Comparison of ENCODE assay signal across 2 cellular contexts in the genomic region with DNA sequence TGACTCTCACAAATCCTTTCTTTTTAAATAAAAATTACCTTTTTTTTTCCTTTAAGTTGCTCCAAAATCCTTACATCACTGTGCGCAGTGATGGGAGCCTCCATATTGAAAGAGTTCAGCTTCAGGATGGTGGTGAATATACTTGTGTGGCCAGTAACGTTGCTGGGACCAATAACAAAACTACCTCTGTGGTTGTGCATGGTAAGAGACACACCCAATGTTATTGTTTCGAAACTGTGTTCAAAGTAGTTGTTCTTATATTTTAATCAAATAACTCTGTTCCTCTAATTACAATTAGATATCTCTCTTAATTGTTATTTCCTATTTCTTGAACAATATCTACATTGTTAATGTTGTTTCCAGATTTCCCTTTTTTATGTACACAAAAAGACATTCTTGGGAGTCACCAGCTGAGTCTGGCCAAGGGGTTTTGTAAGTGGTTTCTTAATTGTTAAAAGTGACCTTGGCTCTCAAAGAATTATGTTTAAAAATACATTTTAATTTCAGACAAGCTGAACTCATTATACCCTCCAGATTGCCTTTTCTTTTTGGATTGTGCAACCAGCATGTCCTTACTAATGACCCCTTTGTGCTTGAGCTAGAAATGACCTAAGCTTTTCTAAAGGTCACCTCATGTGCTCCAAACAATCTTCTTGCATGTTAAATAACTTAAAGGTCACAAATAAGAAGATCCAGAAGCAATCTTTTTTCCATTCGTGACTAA.
TF ChIP-seq lines count a peak whose summit lies in the region.

No MANE protein-coding gene starts in this region.

TF ChIP-seq in liver, 16 proteins besides CTCF, POLR2A, EP300 and RAD21:
- TF ChIP-seq ZBTB33 (IDR thresholded peaks at IDR 0.05), result no peak
- TF ChIP-seq NR2F2 (IDR thresholded peaks at IDR 0.05), result peak; percentile 95
- TF ChIP-seq FOXA1 (IDR thresholded peaks at IDR 0.05), result no peak
- TF ChIP-seq HNF4G (IDR thresholded peaks at IDR 0.05), result no peak
- no peak for TF ChIP-seq MAX (IDR thresholded peaks at IDR 0.05)
- TF ChIP-seq, protein P1, sequence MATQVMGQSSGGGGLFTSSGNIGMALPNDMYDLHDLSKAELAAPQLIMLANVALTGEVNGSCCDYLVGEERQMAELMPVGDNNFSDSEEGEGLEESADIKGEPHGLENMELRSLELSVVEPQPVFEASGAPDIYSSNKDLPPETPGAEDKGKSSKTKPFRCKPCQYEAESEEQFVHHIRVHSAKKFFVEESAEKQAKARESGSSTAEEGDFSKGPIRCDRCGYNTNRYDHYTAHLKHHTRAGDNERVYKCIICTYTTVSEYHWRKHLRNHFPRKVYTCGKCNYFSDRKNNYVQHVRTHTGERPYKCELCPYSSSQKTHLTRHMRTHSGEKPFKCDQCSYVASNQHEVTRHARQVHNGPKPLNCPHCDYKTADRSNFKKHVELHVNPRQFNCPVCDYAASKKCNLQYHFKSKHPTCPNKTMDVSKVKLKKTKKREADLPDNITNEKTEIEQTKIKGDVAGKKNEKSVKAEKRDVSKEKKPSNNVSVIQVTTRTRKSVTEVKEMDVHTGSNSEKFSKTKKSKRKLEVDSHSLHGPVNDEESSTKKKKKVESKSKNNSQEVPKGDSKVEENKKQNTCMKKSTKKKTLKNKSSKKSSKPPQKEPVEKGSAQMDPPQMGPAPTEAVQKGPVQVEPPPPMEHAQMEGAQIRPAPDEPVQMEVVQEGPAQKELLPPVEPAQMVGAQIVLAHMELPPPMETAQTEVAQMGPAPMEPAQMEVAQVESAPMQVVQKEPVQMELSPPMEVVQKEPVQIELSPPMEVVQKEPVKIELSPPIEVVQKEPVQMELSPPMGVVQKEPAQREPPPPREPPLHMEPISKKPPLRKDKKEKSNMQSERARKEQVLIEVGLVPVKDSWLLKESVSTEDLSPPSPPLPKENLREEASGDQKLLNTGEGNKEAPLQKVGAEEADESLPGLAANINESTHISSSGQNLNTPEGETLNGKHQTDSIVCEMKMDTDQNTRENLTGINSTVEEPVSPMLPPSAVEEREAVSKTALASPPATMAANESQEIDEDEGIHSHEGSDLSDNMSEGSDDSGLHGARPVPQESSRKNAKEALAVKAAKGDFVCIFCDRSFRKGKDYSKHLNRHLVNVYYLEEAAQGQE (IDR thresholded peaks at IDR 0.05), result no peak
- TF ChIP-seq TAF1 (conservative IDR thresholded peaks at IDR 0.05), result no peak
- no peak for TF ChIP-seq YY1 (IDR thresholded peaks at IDR 0.05)
- no peak for TF ChIP-seq GABPA (IDR thresholded peaks at IDR 0.05 in 1 of 2, conservative IDR thresholded peaks at IDR 0.05 in 1 of 2)
- peak in 1 of 2 donors; percentile 16 for TF ChIP-seq JUND (IDR thresholded peaks at IDR 0.05)
- TF ChIP-seq SP1 (IDR thresholded peaks at IDR 0.05), result no peak
- TF ChIP-seq RXRA (IDR thresholded peaks at IDR 0.05), result peak; percentile 43 to 59

TF ChIP-seq in HepG2, 621 proteins besides CTCF, POLR2A, EP300 and RAD21:
- TF ChIP-seq ZBTB14 (CRISPR knock-in tag; IDR thresholded peaks at IDR 0.05) (no peak), ZC3H4 (CRISPR knock-in tag; IDR thresholded peaks at IDR 0.05; ENCODE audit: borderline replicate concordance) (no peak), CCDC6 (CRISPR knock-in tag; IDR thresholded peaks at IDR 0.05) (no peak), ADNP (CRISPR knock-in tag; IDR thresholded peaks at IDR 0.05) (no peak), ZNF350 (CRISPR knock-in tag; IDR thresholded peaks at IDR 0.05; ENCODE audit: borderline replicate concordance, low read depth) (no peak), MZF1 (CRISPR knock-in tag; IDR thresholded peaks at IDR 0.05; ENCODE audit: borderline replicate concordance) (no peak), SP1 (IDR thresholded peaks at IDR 0.05) (no peak), SP1 (CRISPR knock-in tag; IDR thresholded peaks at IDR 0.05) (no peak), ZNF124 (CRISPR knock-in tag; IDR thresholded peaks at IDR 0.05) (no peak), SP140L (CRISPR knock-in tag; IDR thresholded peaks at IDR 0.05; ENCODE audit: borderline replicate concordance) (no peak), ZNF256 (CRISPR knock-in tag; conservative IDR thresholded peaks at IDR 0.05) (no peak), ZKSCAN5 (CRISPR knock-in tag; IDR thresholded peaks at IDR 0.05) (no peak), GPN1 (CRISPR knock-in tag; IDR thresholded peaks at IDR 0.05; ENCODE audit: borderline replicate concordance) (no peak), MIER3 (CRISPR knock-in tag; IDR thresholded peaks at IDR 0.05; ENCODE audit: borderline replicate concordance) (no peak), SATB2 (CRISPR knock-in tag; IDR thresholded peaks at IDR 0.05) (no peak), MLX (CRISPR knock-in tag; IDR thresholded peaks at IDR 0.05) (no peak), ZNF30 (CRISPR knock-in tag; IDR thresholded peaks at IDR 0.05) (no peak), PITX1 (CRISPR knock-in tag; IDR thresholded peaks at IDR 0.05) (no peak)
- TF ChIP-seq, protein P2, sequence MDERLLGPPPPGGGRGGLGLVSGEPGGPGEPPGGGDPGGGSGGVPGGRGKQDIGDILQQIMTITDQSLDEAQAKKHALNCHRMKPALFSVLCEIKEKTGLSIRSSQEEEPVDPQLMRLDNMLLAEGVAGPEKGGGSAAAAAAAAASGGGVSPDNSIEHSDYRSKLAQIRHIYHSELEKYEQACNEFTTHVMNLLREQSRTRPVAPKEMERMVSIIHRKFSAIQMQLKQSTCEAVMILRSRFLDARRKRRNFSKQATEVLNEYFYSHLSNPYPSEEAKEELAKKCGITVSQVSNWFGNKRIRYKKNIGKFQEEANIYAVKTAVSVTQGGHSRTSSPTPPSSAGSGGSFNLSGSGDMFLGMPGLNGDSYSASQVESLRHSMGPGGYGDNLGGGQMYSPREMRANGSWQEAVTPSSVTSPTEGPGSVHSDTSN (CRISPR knock-in tag; IDR thresholded peaks at IDR 0.05), result no peak
- TF ChIP-seq, protein P3, sequence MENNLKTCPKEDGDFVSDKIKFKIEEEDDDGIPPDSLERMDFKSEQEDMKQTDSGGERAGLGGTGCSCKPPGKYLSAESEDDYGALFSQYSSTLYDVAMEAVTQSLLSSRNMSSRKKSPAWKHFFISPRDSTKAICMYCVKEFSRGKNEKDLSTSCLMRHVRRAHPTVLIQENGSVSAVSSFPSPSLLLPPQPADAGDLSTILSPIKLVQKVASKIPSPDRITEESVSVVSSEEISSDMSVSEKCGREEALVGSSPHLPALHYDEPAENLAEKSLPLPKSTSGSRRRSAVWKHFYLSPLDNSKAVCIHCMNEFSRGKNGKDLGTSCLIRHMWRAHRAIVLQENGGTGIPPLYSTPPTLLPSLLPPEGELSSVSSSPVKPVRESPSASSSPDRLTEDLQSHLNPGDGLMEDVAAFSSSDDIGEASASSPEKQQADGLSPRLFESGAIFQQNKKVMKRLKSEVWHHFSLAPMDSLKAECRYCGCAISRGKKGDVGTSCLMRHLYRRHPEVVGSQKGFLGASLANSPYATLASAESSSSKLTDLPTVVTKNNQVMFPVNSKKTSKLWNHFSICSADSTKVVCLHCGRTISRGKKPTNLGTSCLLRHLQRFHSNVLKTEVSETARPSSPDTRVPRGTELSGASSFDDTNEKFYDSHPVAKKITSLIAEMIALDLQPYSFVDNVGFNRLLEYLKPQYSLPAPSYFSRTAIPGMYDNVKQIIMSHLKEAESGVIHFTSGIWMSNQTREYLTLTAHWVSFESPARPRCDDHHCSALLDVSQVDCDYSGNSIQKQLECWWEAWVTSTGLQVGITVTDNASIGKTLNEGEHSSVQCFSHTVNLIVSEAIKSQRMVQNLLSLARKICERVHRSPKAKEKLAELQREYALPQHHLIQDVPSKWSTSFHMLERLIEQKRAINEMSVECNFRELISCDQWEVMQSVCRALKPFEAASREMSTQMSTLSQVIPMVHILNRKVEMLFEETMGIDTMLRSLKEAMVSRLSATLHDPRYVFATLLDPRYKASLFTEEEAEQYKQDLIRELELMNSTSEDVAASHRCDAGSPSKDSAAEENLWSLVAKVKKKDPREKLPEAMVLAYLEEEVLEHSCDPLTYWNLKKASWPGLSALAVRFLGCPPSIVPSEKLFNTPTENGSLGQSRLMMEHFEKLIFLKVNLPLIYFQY (CRISPR knock-in tag; IDR thresholded peaks at IDR 0.05; ENCODE audit: borderline replicate concordance), result no peak
